ENCODE assay signal across 8 cellular contexts in genomic region chr3:50317303-50317702, GRCh38. TPM values are rescaled to one million over a fixed set of nuclear protein-coding genes. Genes with fewer than 3 reads are reported as not detected.
A peak's percentile ranks its signal among the peaks of the same experiment; 100 is the strongest.
DNase-seq lines count a peak whose midpoint lies in the region; ATAC-seq and TF ChIP-seq lines count a peak whose summit lies in the region.

No MANE protein-coding gene starts in this region.

- ATAC-seq in heart left ventricle (no peak), Right ventricle myocardium superior (ENCODE audit: poor library complexity) (no peak), mucosa of descending colon (peak; percentile 5), GM21576 (IDR thresholded peaks at IDR 0.05; ENCODE audit: unreplicated experiment) (no peak)

- H3K4me1 ChIP-seq in heart left ventricle (peaks cover 5 to 52% (median 43%) of the 10 kb centered on the region in 12 donors), mucosa of descending colon (ENCODE audit: low read depth) (peaks cover 54% of the 10 kb centered on the region), urinary bladder (ENCODE audit: insufficient read depth) (no peaks in the 10 kb centered on the region)

- intact Hi-C loops in heart left ventricle (cut with DNase I) (no loop called here), Right ventricle myocardium superior (cut with DNase I) (no loop called here), mucosa of descending colon (cut with DNase I, micrococcal nuclease) (no loop called here)

- no peaks in the 10 kb centered on the region for H3K9me3 ChIP-seq in heart left ventricle
- H3K9me3 ChIP-seq in mucosa of descending colon: no peaks in the 10 kb centered on the region
- H3K9me3 ChIP-seq in WERI-Rb-1 (ENCODE audit: severe bottlenecking): no peaks in the 10 kb centered on the region

- H3K36me3 ChIP-seq in heart left ventricle (peaks cover 0 to 59% (median 45%) of the 10 kb centered on the region in 9 donors), mucosa of descending colon (ENCODE audit: low read depth) (no peaks in the 10 kb centered on the region), urinary bladder (ENCODE audit: insufficient read depth) (no peaks in the 10 kb centered on the region), WERI-Rb-1 (peaks cover 37% of the 10 kb centered on the region)

- DNase-seq in heart left ventricle (peak in 4 of 5 donors; percentile 14 to 63 (median 34)), Right ventricle myocardium superior (no peak), caudate nucleus (lab: John Stamatoyannopoulos, UW) (no peak), mucosa of descending colon (peak; percentile 72 to 82 (median 81)), WERI-Rb-1 (no peak), NCI-H1930 (lab: John Stamatoyannopoulos, UW) (no peak)

- no peak for TF ChIP-seq CTCF in heart left ventricle (IDR thresholded peaks at IDR 0.05)
- TF ChIP-seq CTCF in mucosa of descending colon (IDR thresholded peaks at IDR 0.05): no peak
- no peak for TF ChIP-seq CTCF in WERI-Rb-1 (IDR thresholded peaks at IDR 0.05; ENCODE audit: low read depth, low read length)

- H3K27me3 ChIP-seq in heart left ventricle (no peaks in the 10 kb centered on the region), WERI-Rb-1 (ENCODE audit: insufficient read depth, low read depth, severe bottlenecking) (no peaks in the 10 kb centered on the region)

- H3K27ac ChIP-seq in heart left ventricle (peak overlapping the region in 11 of 12 donors; percentile 12 to 99 (median 39)), caudate nucleus (ENCODE audit: low read depth, low read length) (peak overlapping the region; percentile 32), urinary bladder (ENCODE audit: low read depth) (peak overlapping the region; percentile 76), WERI-Rb-1 (no peak overlapping the region)

- TF ChIP-seq POLR2A in heart left ventricle (IDR thresholded peaks at IDR 0.05): no peak

- H3K4me3 ChIP-seq in heart left ventricle: peak overlapping the region in 5 of 12 donors; percentile 70 to 97 (median 88)
- H3K4me3 ChIP-seq in mucosa of descending colon: no peak overlapping the region
- no peak overlapping the region for H3K4me3 ChIP-seq in urinary bladder (ENCODE audit: low read depth, low read length)
- H3K4me3 ChIP-seq in WERI-Rb-1 (ENCODE audit: low read depth, low read length): no peak overlapping the region

- WGBS in heart left ventricle, 4 donors: 39 to 59% (median 58%) methylated on average over 4 to 6 of the region's 6 CpGs
- WGBS in urinary bladder: 58% methylated on average over 6 of the region's 6 CpGs

RNA-seq across cellular contexts. Expression of gene HYAL2, which starts 5.2 kb away (rescaled TPM):
- total RNA-seq in heart left ventricle (100 to 1,000 TPM in 2 of 9 donors, 10 to 100 TPM in 7; 24.0 to 234 (median 48.5) TPM), Right ventricle myocardium superior (33.8 TPM), mucosa of descending colon (10 to 100 TPM; 18.6 to 32.5 (median 29.1) TPM), urinary bladder (44.0 TPM)
- polyA plus RNA-seq in heart left ventricle (100 to 1,000 TPM in 1 of 2 donors, 10 to 100 TPM in 1; 52.2 to 119 TPM), urinary bladder (121 TPM)

RNA-seq across cellular contexts. Expression of gene TUSC2, which starts 10.7 kb away (rescaled TPM):
- total RNA-seq in heart left ventricle: 10 to 100 TPM; 24.5 to 34.9 (median 29.0) TPM
- polyA plus RNA-seq in heart left ventricle: 10 to 100 TPM; 27.6 to 68.1 TPM
- 28.2 TPM for total RNA-seq in Right ventricle myocardium superior
- total RNA-seq in mucosa of descending colon: 10 to 100 TPM; 23.8 to 35.7 (median 25.8) TPM
- 4.5 TPM for total RNA-seq in urinary bladder
- 48.5 TPM for polyA plus RNA-seq in urinary bladder

RNA-seq across cellular contexts. Expression of gene HYAL1, which starts 13.9 kb away (rescaled TPM):
- total RNA-seq in heart left ventricle: 10 to 100 TPM; 36.9 to 99.7 (median 57.8) TPM
- polyA plus RNA-seq in heart left ventricle: 10 to 100 TPM; 37.6 to 60.7 TPM
- 66.5 TPM for total RNA-seq in Right ventricle myocardium superior
- 10 to 100 TPM in 1 of 3 donors, 1 to 10 TPM in 2; 5.3 to 10.0 (median 7.0) TPM for total RNA-seq in mucosa of descending colon
- total RNA-seq in urinary bladder: 2.5 TPM
- 7.0 TPM for polyA plus RNA-seq in urinary bladder

RNA-seq across cellular contexts. Expression of gene HYAL3, which starts 18.1 kb away (rescaled TPM):
- 1 to 10 TPM; 1.0 to 3.2 (median 1.6) TPM for total RNA-seq in heart left ventricle
- 1 to 10 TPM; 2.1 to 3.1 TPM for polyA plus RNA-seq in heart left ventricle
- 1.2 TPM for total RNA-seq in Right ventricle myocardium superior
- total RNA-seq in mucosa of descending colon: 1 to 10 TPM; 1.4 to 2.9 (median 1.4) TPM
- total RNA-seq in urinary bladder: 2.9 TPM
- 3.0 TPM for polyA plus RNA-seq in urinary bladder

RNA-seq across cellular contexts. Expression of gene NAA80, which starts 18.1 kb away (rescaled TPM):
- total RNA-seq in heart left ventricle (10 to 100 TPM in 4 of 9 donors, 1 to 10 TPM in 5; 8.0 to 13.9 (median 9.8) TPM), Right ventricle myocardium superior (6.3 TPM), mucosa of descending colon (10 to 100 TPM in 1 of 3 donors, 1 to 10 TPM in 2; 7.0 to 10.1 (median 8.4) TPM), urinary bladder (2.3 TPM)
- polyA plus RNA-seq in heart left ventricle (10 to 100 TPM in 1 of 2 donors, 1 to 10 TPM in 1; 5.0 to 10.4 TPM), urinary bladder (12.0 TPM)

Comparison
In these comparisons a context has a peak if more than half of its experiments do, and no peak if none do; other contexts are left out.
1. DNase-seq: peak in heart left ventricle (4 of 5) and mucosa of descending colon (3 of 3); none in Right ventricle myocardium superior (single experiment), caudate nucleus (0 of 61), WERI-Rb-1 (single experiment) and NCI-H1930 (0 of 2).